21 cellular contexts compared by ENCODE assay signal in the genomic region with DNA sequence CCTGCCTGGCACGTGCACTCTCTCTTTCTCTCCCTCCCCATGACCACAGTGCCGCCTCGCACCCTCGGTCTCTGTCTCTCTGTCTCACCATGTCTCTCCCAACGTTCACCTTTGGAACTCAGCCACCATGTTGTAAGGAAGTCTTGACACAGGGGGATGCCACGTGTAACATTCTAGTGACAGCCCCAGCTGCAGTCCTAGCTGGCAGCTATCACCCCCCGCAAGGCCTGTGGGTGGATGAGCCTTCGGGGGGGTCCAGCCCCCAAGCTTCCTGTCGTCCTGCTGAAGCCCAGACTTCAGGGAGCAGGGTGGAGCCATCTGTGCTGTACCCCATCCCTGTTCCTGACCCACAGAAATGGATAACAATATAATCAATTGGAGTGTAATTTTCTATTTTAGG.
"Had no signal": no experiment of that assay in that cellular context is flagged by ENCODE, and none has a peak within 500 bp of the region (broad histone marks: within the 10 kb centered on the region; RNA-seq: fewer than 3 reads in every experiment).

No MANE protein-coding gene starts in this region.

- H3K4me3 ChIP-seq: K562 had no signal

- FAIRE-seq: HepG2, K562, RCC 7860 had no signal

- H3K27ac ChIP-seq: KMS-11 had no signal

- H3K4me2 ChIP-seq: KMS-11, SK-N-SH had no signal

- H3K9me3 ChIP-seq: SK-N-SH had no signal

- DNase-seq: Kasumi-1, MM.1S, NCI-H1092 treated with DMSO at 0.1 percent for 48 hours, NCI-H1436, NCI-H187, NCI-H2029, NCI-H2081 treated with DMSO at 0.1 percent for 48 hours, NCI-H2171, NCI-H226, NCI-H446, NCI-H510A, NCI-H524 treated with DMSO at 0.1 percent for 48 hours, NCI-H69, NCI-H774, RPMI8226, SHP77, SK-N-SH had no signal

- H3K9ac ChIP-seq: KMS-11, SK-N-SH had no signal
